Comparison of ENCODE assay signal across 8 cellular contexts in genomic region chr2:165793161-165793778, GRCh38. TPM values are rescaled to one million over a fixed set of nuclear protein-coding genes. Genes with fewer than 3 reads are reported as not detected.
DNase-seq lines count a peak whose midpoint lies in the region; ATAC-seq, FAIRE-seq and TF ChIP-seq lines count a peak whose summit lies in the region.

No MANE protein-coding gene starts in this region.

- no peaks in the 10 kb centered on the region for H3K36me3 ChIP-seq in H7 (replicated peaks; ENCODE audit: control insufficient read depth, insufficient read depth, low read length)
- H3K36me3 ChIP-seq in Panc1 (ENCODE audit: control insufficient read depth, insufficient read depth, low read length): no peaks in the 10 kb centered on the region; the same call in 1 of the 2 replicates
- H3K36me3 ChIP-seq in endodermal cell (ENCODE audit: control insufficient read depth, insufficient read depth, low read length): no peaks in the 10 kb centered on the region
- no peaks in the 10 kb centered on the region for H3K36me3 ChIP-seq in muscle layer of duodenum (ENCODE audit: control insufficient read depth in 1 of 2, insufficient read depth in 2 of 2, low read length in 2 of 2)

- peak; percentile 62 for DNase-seq in EL
- DNase-seq in H7: peak; percentile 57
- no peak for DNase-seq in Panc1 (ENCODE audit: low read depth, low spot score)
- peak; percentile 77 for DNase-seq in endodermal cell
- DNase-seq in HTR-8/SVneo (ENCODE audit: insufficient read length, low spot score): no peak
- DNase-seq in SHP77 (lab: John Stamatoyannopoulos, UW): no peak
- DNase-seq in GF-D8 (lab: John Stamatoyannopoulos, UW): no peak

- intact Hi-C loops in Panc1 (cut with micrococcal nuclease; ENCODE audit: unreplicated experiment): no loop called here

- H3K36me3 Mint-ChIP-seq in endodermal cell (ENCODE audit: low read depth): no peaks in the 10 kb centered on the region

- 4 to 6% methylated on average over 17 to 35 of the region's 35 CpGs for WGBS in endodermal cell (ENCODE audit: insufficient coverage in 1 of 2, insufficient read length in 1 of 2), 2 experiments

- peaks cover 35% of the 10 kb centered on the region for H3K27me3 Mint-ChIP-seq in endodermal cell (ENCODE audit: insufficient read depth)

- no peak for FAIRE-seq in HTR-8/SVneo (lab: Jason Lieb, UNC)

- peaks cover 22% of the 10 kb centered on the region for H3K4me1 Mint-ChIP-seq in endodermal cell

- H3K27ac Mint-ChIP-seq in endodermal cell: peak overlapping the region; percentile 88

- peak; percentile 70 for ATAC-seq in Panc1

- POLR2A ChIA-PET in Panc1 (lab: Charles Lee): no interaction called here

- H3K4me1 ChIP-seq in Panc1 (ENCODE audit: control insufficient read depth, insufficient read depth, low read length) (peaks cover 5% of the 10 kb centered on the region), endodermal cell (ENCODE audit: control insufficient read depth, insufficient read depth, low read length) (peaks cover 2% of the 10 kb centered on the region), muscle layer of duodenum (ENCODE audit: control insufficient read depth in 1 of 2, insufficient read depth in 2 of 2, low read length in 2 of 2) (peaks cover 0 to 17% of the 10 kb centered on the region in 2 donors)

- TF ChIP-seq CTCF in Panc1 (IDR thresholded peaks at IDR 0.05) (no peak), endodermal cell (conservative IDR thresholded peaks at IDR 0.05) (no peak)

- H3K9me3 ChIP-seq in Panc1 (ENCODE audit: control insufficient read depth, insufficient read depth, low read depth, low read length) (no peaks in the 10 kb centered on the region), endodermal cell (ENCODE audit: control insufficient read depth, low read length) (no peaks in the 10 kb centered on the region), muscle layer of duodenum (ENCODE audit: control insufficient read depth in 1 of 2, low read length in 2 of 2) (no peaks in the 10 kb centered on the region)

- H3K27me3 ChIP-seq in H7 (ENCODE audit: control insufficient read depth, insufficient read depth, low read length) (peaks cover 8% of the 10 kb centered on the region; the same call in 1 of the 2 replicates), Panc1 (ENCODE audit: control insufficient read depth, insufficient read depth, low read length) (peaks cover 21% of the 10 kb centered on the region), endodermal cell (ENCODE audit: control insufficient read depth, insufficient read depth, low read length, poor library complexity, severe bottlenecking) (peaks cover 69% of the 10 kb centered on the region), muscle layer of duodenum (ENCODE audit: low read depth, low read length) (peaks cover 10% of the 10 kb centered on the region)

- H3K9ac ChIP-seq in endodermal cell (ENCODE audit: extremely low read depth, low read length, poor library complexity, severe bottlenecking): peak overlapping the region; percentile 13

- in situ Hi-C loops in Panc1 (cut with HindIII; ENCODE audit: low pct_unique_long_range_greater_than_20kb, low sequenced_read_pairs): no loop called here

- BruUV-seq in Panc1 (replicated peaks; lab: Mats Ljungman, UMichigan): no TSS peak

- no peak overlapping the region for H3K27ac ChIP-seq in Panc1 (ENCODE audit: low read length)
- no peak overlapping the region for H3K27ac ChIP-seq in endodermal cell (ENCODE audit: low read depth, low read length)
- H3K27ac ChIP-seq in muscle layer of duodenum (ENCODE audit: low read length): peak overlapping the region; percentile 87

- H3K4me3 ChIP-seq in H7 (ENCODE audit: insufficient read depth, low read depth, low read length) (peak overlapping the region; percentile 69), Panc1 (ENCODE audit: low read depth in 2 of 2, low read length in 2 of 2) (peak overlapping the region; percentile 23 to 37), endodermal cell (ENCODE audit: low read length) (peak overlapping the region; percentile 78), muscle layer of duodenum (ENCODE audit: low read depth in 1 of 2, low read length in 2 of 2) (peak overlapping the region; percentile 72 to 79)

- H3K4me3 Mint-ChIP-seq in endodermal cell: peak overlapping the region; percentile 77

- CTCF ChIA-PET in Panc1 (lab: Charles Lee): no interaction called here

- no peaks in the 10 kb centered on the region for H3K9me3 Mint-ChIP-seq in endodermal cell

RNA-seq across cellular contexts. Expression of gene GALNT3, which starts 0.8 kb away (rescaled TPM):
- total RNA-seq in H7 (2014; rRNA removed; shearing (Covaris generic)): 8.0 and 17.1 TPM in 2 replicates
- total RNA-seq in Panc1 (2021; ENCODE audit: unreplicated experiment) (0.10 TPM), endodermal cell (1 to 10 TPM; 9.3 to 9.7 TPM)
- polyA plus RNA-seq in Panc1 (2012; ENCODE audit: insufficient read length): not detected
- polyA plus RNA-seq in endodermal cell (2013, experiment 1 of 2): 1.1 TPM
- 1.1 TPM for polyA plus RNA-seq in endodermal cell (2013, experiment 2 of 2)

Comparison
In these comparisons a context has a peak if more than half of its experiments do, and no peak if none do; other contexts are left out.
1. DNase-seq: peak in EL (single experiment), H7 (single experiment) and endodermal cell (single experiment); none in Panc1 (single experiment), HTR-8/SVneo (single experiment), SHP77 (0 of 2) and GF-D8 (single experiment).
2. Peak in every context shown above with its lines, with median percentiles within 50 percentile points of each other: H3K4me3 ChIP-seq.